Comparison of ENCODE assay signal across 14 cellular contexts in genomic region chr10:97169911-97170693, GRCh38. TPM values are rescaled to one million over a fixed set of nuclear protein-coding genes. Genes with fewer than 3 reads are reported as not detected.
A peak's percentile ranks its signal among the peaks of the same experiment; 100 is the strongest.
DNase-seq lines count a peak whose midpoint lies in the region; ATAC-seq and TF ChIP-seq lines count a peak whose summit lies in the region.
"Had no signal": no experiment of that assay in that cellular context is flagged by ENCODE, and none has a peak within 500 bp of the region (broad histone marks: within the 10 kb centered on the region; RNA-seq: fewer than 3 reads in every experiment).

No MANE protein-coding gene starts in this region.

- H3K27ac ChIP-seq in RWPE1 (no peak overlapping the region), upper lobe of right lung (no peak overlapping the region)

- H3K27me3 ChIP-seq in upper lobe of right lung = peaks cover 5% of the 10 kb centered on the region

- H3K4me1 ChIP-seq in upper lobe of right lung = no peaks in the 10 kb centered on the region

- POLR2A ChIA-PET in RWPE1 (lab: Yijun Ruan, JAX; ENCODE audit: low non-redundant PET) = interaction anchor here (0.5 kb wide), 1 partner anchor 12 kb away, joined by 4 read pairs; no protein-coding TSS in a partner anchor

- H3K4me3 Mint-ChIP-seq in activated T-cell treated with anti-CD3 and anti-CD28 coated beads, Interleukin-2, amount 50 U/mL, for 72 hours = no peak overlapping the region
- H3K4me3 Mint-ChIP-seq: activated CD4-positive, alpha-beta memory T cell treated with anti-CD3 and anti-CD28 coated beads, Interleukin-2, amount 10 ng/mL, durations not matched to agents 7 days and 5 days; activated naive CD4-positive, alpha-beta T cell treated with anti-CD3 and anti-CD28 coated beads, Interleukin-2, amount 10 ng/mL, durations not matched to agents 7 days and 5 days had no signal

- TF ChIP-seq CTCF in RWPE1 (conservative IDR thresholded peaks at IDR 0.05; ENCODE audit: low read depth) = no peak
- no peak for TF ChIP-seq CTCF in upper lobe of right lung (IDR thresholded peaks at IDR 0.05)

- no peaks in the 10 kb centered on the region for H3K36me3 Mint-ChIP-seq in activated T-cell treated with anti-CD3 and anti-CD28 coated beads, Interleukin-2, amount 50 U/mL, for 72 hours (ENCODE audit: insufficient read depth in 2 of 2)
- H3K36me3 Mint-ChIP-seq: activated naive CD4-positive, alpha-beta T cell treated with anti-CD3 and anti-CD28 coated beads, Interleukin-2, amount 10 ng/mL, durations not matched to agents 7 days and 5 days had no signal

- no peaks in the 10 kb centered on the region for H3K9me3 ChIP-seq in upper lobe of right lung

- H3K4me1 Mint-ChIP-seq in activated T-cell treated with anti-CD3 and anti-CD28 coated beads, Interleukin-2, amount 50 U/mL, for 72 hours (ENCODE audit: low read depth) = no peaks in the 10 kb centered on the region
- H3K4me1 Mint-ChIP-seq: activated CD4-positive, alpha-beta memory T cell treated with anti-CD3 and anti-CD28 coated beads, Interleukin-2, amount 10 ng/mL, durations not matched to agents 7 days and 5 days; activated naive CD4-positive, alpha-beta T cell treated with anti-CD3 and anti-CD28 coated beads, Interleukin-2, amount 10 ng/mL, durations not matched to agents 7 days and 5 days had no signal

- ATAC-seq in Right ventricle myocardium inferior (peak; percentile 59), left ventricle myocardium superior (peak; percentile 91), upper lobe of right lung (peak; percentile 36)
- no peak for ATAC-seq in activated T-cell treated with anti-CD3 and anti-CD28 coated beads, Interleukin-2, amount 50 U/mL, for 72 hours (replicated peaks in 1 of 2)

- no peaks in the 10 kb centered on the region for H3K36me3 ChIP-seq in upper lobe of right lung

- H3K4me3 ChIP-seq in upper lobe of right lung = no peak overlapping the region

- DNase-seq in Right ventricle myocardium inferior (ENCODE audit: missing footprints) (no peak), cardiac septum (ENCODE audit: low spot score) (no peak), RWPE1 (ENCODE audit: low spot score) (peak; percentile 30), left ventricle myocardium superior (peak; percentile 84), upper lobe of right lung (no peak), midbrain (lab: John Stamatoyannopoulos, UW) (no peak), DMS114 treated with DMSO at 0.1 percent for 48 hours (lab: John Stamatoyannopoulos, UW; ENCODE audit: unreplicated experiment) (no peak)
- no peak for DNase-seq in activated T-cell treated with anti-CD3 and anti-CD28 coated beads, Interleukin-2, amount 50 U/mL, for 72 hours
- DNase-seq: activated CD4-positive, alpha-beta memory T cell treated with anti-CD3 and anti-CD28 coated beads, Interleukin-2, amount 10 ng/mL, durations not matched to agents 7 days and 5 days; activated naive CD4-positive, alpha-beta T cell treated with anti-CD3 and anti-CD28 coated beads, Interleukin-2, amount 10 ng/mL, durations not matched to agents 7 days and 5 days; NCI-H1105 treated with DMSO at 0.1 percent for 48 hours; stimulated activated CD4-positive, alpha-beta T cell treated with anti-CD3 and anti-CD28 coated beads, Interleukin-12 subunit alpha, Interleukin-12 subunit beta, amount 100 ng/mL, for 4 hours; SW 1271 had no signal

- H3K9me3 Mint-ChIP-seq in activated T-cell treated with anti-CD3 and anti-CD28 coated beads, Interleukin-2, amount 50 U/mL, for 72 hours = no peaks in the 10 kb centered on the region
- H3K9me3 Mint-ChIP-seq: activated CD4-positive, alpha-beta memory T cell treated with anti-CD3 and anti-CD28 coated beads, Interleukin-2, amount 10 ng/mL, durations not matched to agents 7 days and 5 days; activated naive CD4-positive, alpha-beta T cell treated with anti-CD3 and anti-CD28 coated beads, Interleukin-2, amount 10 ng/mL, durations not matched to agents 7 days and 5 days had no signal

- peaks cover 30% of the 10 kb centered on the region for H3K27me3 Mint-ChIP-seq in activated T-cell treated with anti-CD3 and anti-CD28 coated beads, Interleukin-2, amount 50 U/mL, for 72 hours (ENCODE audit: low read depth)

- no peak overlapping the region for H3K27ac Mint-ChIP-seq in activated T-cell treated with anti-CD3 and anti-CD28 coated beads, Interleukin-2, amount 50 U/mL, for 72 hours
- H3K27ac Mint-ChIP-seq: activated CD4-positive, alpha-beta memory T cell treated with anti-CD3 and anti-CD28 coated beads, Interleukin-2, amount 10 ng/mL, durations not matched to agents 7 days and 5 days; activated naive CD4-positive, alpha-beta T cell treated with anti-CD3 and anti-CD28 coated beads, Interleukin-2, amount 10 ng/mL, durations not matched to agents 7 days and 5 days had no signal

- intact Hi-C loops in Right ventricle myocardium inferior (cut with DNase I) (no loop called here), cardiac septum (cut with DNase I) (no loop called here), left ventricle myocardium superior (cut with micrococcal nuclease) (no loop called here), upper lobe of right lung (cut with DNase I) (no loop called here)

- CTCF ChIA-PET in RWPE1 (lab: Yijun Ruan, JAX) = interaction anchor here (1.2 kb wide), 1 partner anchor 10 kb away, joined by 3 read pairs; no protein-coding TSS in a partner anchor

RNA-seq across cellular contexts. Expression of gene SLIT1, which starts 15.7 kb away (rescaled TPM):
- total RNA-seq in Right ventricle myocardium inferior (0.08 TPM), cardiac septum (0.05 TPM), left ventricle myocardium superior (0.17 TPM), upper lobe of right lung (0.23 TPM)
- 1 to 10 TPM in 1 of 2 donors, under 1 TPM in 1; 0.65 to 1.3 TPM for total RNA-seq in activated T-cell treated with anti-CD3 and anti-CD28 coated beads, Interleukin-2, amount 50 U/mL, for 72 hours
- total RNA-seq: chondrocyte had no signal

Comparison
In these comparisons a context has a peak if more than half of its experiments do, and no peak if none do; other contexts are left out.
1. DNase-seq: peak in RWPE1 (single experiment) and left ventricle myocardium superior (single experiment); none in Right ventricle myocardium inferior (single experiment), cardiac septum (single experiment), upper lobe of right lung (single experiment), midbrain (single experiment), activated T-cell treated with anti-CD3 and anti-CD28 coated beads, Interleukin-2, amount 50 U/mL, for 72 hours (0 of 2) and DMS114 treated with DMSO at 0.1 percent for 48 hours (single experiment).
2. ATAC-seq: peak in Right ventricle myocardium inferior (single experiment), left ventricle myocardium superior (single experiment) and upper lobe of right lung (single experiment); none in activated T-cell treated with anti-CD3 and anti-CD28 coated beads, Interleukin-2, amount 50 U/mL, for 72 hours (0 of 2).